Comparison of ENCODE assay signal across 8 cellular contexts in the genomic region with DNA sequence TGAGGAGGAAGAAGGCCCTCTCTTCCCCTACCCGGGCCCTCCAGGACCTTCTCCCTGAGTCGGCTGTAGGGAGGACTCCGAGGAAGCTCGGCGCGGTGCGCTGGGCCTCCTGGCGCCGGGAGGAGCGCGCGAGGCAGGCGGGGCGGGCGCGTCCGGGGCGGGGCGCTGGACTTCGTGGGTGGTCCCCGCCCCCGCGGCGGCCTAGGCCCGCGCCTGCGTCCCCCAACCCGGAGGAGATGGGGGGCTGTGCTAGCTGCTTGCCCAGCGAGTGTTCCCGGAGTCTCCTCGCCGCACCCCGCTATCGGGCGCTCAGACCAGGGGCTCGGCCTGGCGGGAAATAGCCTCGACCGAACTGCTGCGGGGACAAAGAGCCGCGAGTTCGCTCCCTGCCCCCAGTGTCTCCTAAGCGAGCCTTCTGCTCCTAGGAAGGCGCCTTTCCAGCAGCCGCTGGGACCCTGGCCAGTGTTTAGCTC. TPM values are rescaled to one million over a fixed set of nuclear protein-coding genes. Genes with fewer than 3 reads are reported as not detected.
DNase-seq lines count a peak whose midpoint lies in the region; ATAC-seq and TF ChIP-seq lines count a peak whose summit lies in the region.

No MANE protein-coding gene starts in this region.

- H3K4me1 ChIP-seq in HUES6 (ENCODE audit: control insufficient read depth, insufficient read depth, low read length) (peaks cover 28% of the 10 kb centered on the region), right atrium auricular region (peaks cover 0 to 17% of the 10 kb centered on the region in 2 donors), gastrocnemius medialis (no peaks in the 10 kb centered on the region)

- ATAC-seq in gastrocnemius medialis, result no peak

- intact Hi-C loops in gastrocnemius medialis (cut with DNase I; ENCODE audit: low total_unique reads), result no loop called here

- H3K36me3 ChIP-seq in HUES6 (ENCODE audit: control insufficient read depth, insufficient read depth, low read length), result peaks cover 11% of the 10 kb centered on the region; the same call in 1 of the 2 replicates
- no peaks in the 10 kb centered on the region for H3K36me3 ChIP-seq in right atrium auricular region
- H3K36me3 ChIP-seq in gastrocnemius medialis, result no peaks in the 10 kb centered on the region

- no peak for TF ChIP-seq CTCF in right atrium auricular region (IDR thresholded peaks at IDR 0.05)
- no peak for TF ChIP-seq CTCF in gastrocnemius medialis (IDR thresholded peaks at IDR 0.05 in 4 of 5, conservative IDR thresholded peaks at IDR 0.05 in 1 of 5)

- H3K9me3 ChIP-seq in HUES6 (ENCODE audit: control insufficient read depth, insufficient read depth, low read depth, low read length) (peaks cover 3% of the 10 kb centered on the region; the same call in 1 of the 2 replicates), right atrium auricular region (no peaks in the 10 kb centered on the region), gastrocnemius medialis (no peaks in the 10 kb centered on the region)

- TF ChIP-seq POLR2A in gastrocnemius medialis (IDR thresholded peaks at IDR 0.05), result no peak

- H3K27ac ChIP-seq in HUES6 (ENCODE audit: low read depth, low read length), result peak overlapping the region; percentile 93
- H3K27ac ChIP-seq in right atrium auricular region, result peak overlapping the region; percentile 26 to 60
- no peak overlapping the region for H3K27ac ChIP-seq in gastrocnemius medialis

- H3K27me3 ChIP-seq in HUES6 (ENCODE audit: control insufficient read depth, insufficient read depth, low read length) (no peaks in the 10 kb centered on the region), right atrium auricular region (no peaks in the 10 kb centered on the region), gastrocnemius medialis (no peaks in the 10 kb centered on the region)

- in situ Hi-C loops in gastrocnemius medialis (cut with MboI; ENCODE audit: low sequenced_read_pairs in 4 of 4), result no loop called here

- H3K4me3 ChIP-seq in GM08714 (ENCODE audit: low read length) (peak overlapping the region; percentile 49; the same call in 1 of the 2 replicates), HUES6 (ENCODE audit: low read depth, low read length) (peak overlapping the region; percentile 69), right atrium auricular region (peak overlapping the region; percentile 39 to 56), gastrocnemius medialis (peak overlapping the region; percentile 44 to 48 (median 46))

- H3K9ac ChIP-seq in HUES6 (ENCODE audit: low read length), result peak overlapping the region; percentile 90

- peak; percentile 34 for DNase-seq in activated naive CD4-positive, alpha-beta T cell treated with Interleukin-2 at 50 U/mL for 16 hours
- DNase-seq in right atrium auricular region (ENCODE audit: low spot score) (no peak), gastrocnemius medialis (no peak), MV-4-11 (lab: John Stamatoyannopoulos, UW) (no peak), occipital lobe (lab: John Stamatoyannopoulos, UW) (no peak), Ammon's horn (ENCODE audit: low spot score) (no peak)

RNA-seq across cellular contexts. Expression of a gene that starts 19.2 kb away (rescaled TPM):
- total RNA-seq in right atrium auricular region (1 to 10 TPM; 4.7 to 9.9 TPM), gastrocnemius medialis (1 to 10 TPM; 1.1 to 1.6 (median 1.2) TPM), occipital lobe (8.7 TPM)

RNA-seq across cellular contexts. Expression of a gene that starts 24.7 kb away (rescaled TPM):
- 10 to 100 TPM in 1 of 2 donors, 1 to 10 TPM in 1; 9.8 to 11.1 TPM for total RNA-seq in right atrium auricular region
- total RNA-seq in gastrocnemius medialis, result 1 to 10 TPM; 5.6 to 9.1 (median 7.8) TPM
- 4.7 TPM for total RNA-seq in occipital lobe

RNA-seq across cellular contexts. Expression of a gene that starts 55.6 kb away (rescaled TPM):
- total RNA-seq in right atrium auricular region, result 1 to 10 TPM; 5.6 to 6.5 TPM
- 10 to 100 TPM; 22.7 to 41.0 (median 35.7) TPM for total RNA-seq in gastrocnemius medialis
- total RNA-seq in occipital lobe, result 22.8 TPM

Comparison
In these comparisons a context has a peak if more than half of its experiments do, and no peak if none do; other contexts are left out.
1. H3K27ac ChIP-seq: peak in HUES6 (single experiment) and right atrium auricular region (2 of 2); none in gastrocnemius medialis (0 of 4).
2. Peak in every context shown above with its lines, with median percentiles within 50 percentile points of each other: H3K4me3 ChIP-seq.